In genomic region chr11:70371241-70371640, GRCh38 we compare ENCODE assay signal across 26 cellular contexts. TPM values are rescaled to one million over a fixed set of nuclear protein-coding genes. Genes with fewer than 3 reads are reported as not detected.
DNase-seq lines count a peak whose midpoint lies in the region; ATAC-seq, FAIRE-seq and TF ChIP-seq lines count a peak whose summit lies in the region.
"Had no signal": no experiment of that assay in that cellular context is flagged by ENCODE, and none has a peak within 500 bp of the region (broad histone marks: within the 10 kb centered on the region; RNA-seq: fewer than 3 reads in every experiment).

No MANE protein-coding gene starts in this region.

- H3K4me3 ChIP-seq in heart right ventricle: no peak overlapping the region
- H3K4me3 ChIP-seq in left ventricle myocardium inferior: no peak overlapping the region
- H3K4me3 ChIP-seq in K562: no peak overlapping the region
- H3K4me3 ChIP-seq in left lung: no peak overlapping the region
- no peak overlapping the region for H3K4me3 ChIP-seq in upper lobe of right lung
- H3K4me3 ChIP-seq: ascending aorta, hepatocyte, lung, prostate gland, SJCRH30 had no signal

- TF ChIP-seq EP300 in K562 (IDR thresholded peaks at IDR 0.05; ENCODE audit: low read length): no peak

- POLR2A ChIA-PET in K562 (lab: Yijun Ruan, JAX): no interaction called here

- no peak overlapping the region for H3K27ac ChIP-seq in heart right ventricle
- H3K27ac ChIP-seq in left ventricle myocardium inferior (replicated peaks): no peak overlapping the region
- H3K27ac ChIP-seq in K562 (ENCODE audit: extremely low read depth, low read depth, low read length): no peak overlapping the region
- H3K27ac ChIP-seq in left lung: no peak overlapping the region
- H3K27ac ChIP-seq in upper lobe of right lung: no peak overlapping the region
- H3K27ac ChIP-seq: ascending aorta, hepatocyte, prostate gland, SJCRH30 had no signal

- CTCF ChIA-PET in K562 (lab: Yijun Ruan, JAX; ENCODE audit: low intra/inter-chr PET ratio): no interaction called here

- no peak for DNase-seq in heart right ventricle
- no peak for DNase-seq in left ventricle myocardium inferior
- DNase-seq in K562 (ENCODE audit: extremely low read depth in 1 of 4, low spot score in 3 of 4): peak in 2 of 4 experiments; percentile 32 to 36
- DNase-seq in left lung: no peak
- DNase-seq in upper lobe of right lung: no peak
- DNase-seq in NCI-H524 treated with DMSO at 0.1 percent for 48 hours (lab: John Stamatoyannopoulos, UW): no peak
- DNase-seq: activated CD8-positive, alpha-beta T cell treated with anti-CD3 and anti-CD28 coated beads for 36 hours; BE2C; DMS53; GDM1; immature natural killer cell; Kasumi-1; MV-4-11; NCI-H526; SJCRH30; small intestine; stimulated activated CD4-positive, alpha-beta T cell treated with anti-CD3 and anti-CD28 coated beads, Interleukin-1b, Interleukin-23, amount 100 ng/mL, for 48 hours had no signal

- peak; percentile 99 for FAIRE-seq in K562 (lab: Jason Lieb, UNC)
- FAIRE-seq: small intestine, TTC549 had no signal

- intact Hi-C loops in heart right ventricle (cut with DNase I) (no loop called here), left ventricle myocardium inferior (cut with micrococcal nuclease) (no loop called here), K562 (cut with micrococcal nuclease) (no loop called here), left lung (cut with DNase I) (no loop called here), upper lobe of right lung (cut with DNase I) (no loop called here)

- no peak overlapping the region for H2AFZ ChIP-seq in K562 (ENCODE audit: low read depth, low read length)
- H2AFZ ChIP-seq: hepatocyte had no signal

- H3K4me2 ChIP-seq in K562 (ENCODE audit: insufficient read depth, low read length): no peak overlapping the region
- H3K4me2 ChIP-seq: hepatocyte had no signal

- H3K4me1 ChIP-seq in heart right ventricle: no peaks in the 10 kb centered on the region
- no peaks in the 10 kb centered on the region for H3K4me1 ChIP-seq in left ventricle myocardium inferior
- H3K4me1 ChIP-seq in K562 (replicated peaks in 1 of 2; ENCODE audit: control insufficient read depth in 2 of 2, insufficient read depth in 2 of 2, low read length in 2 of 2): no peaks in the 10 kb centered on the region
- no peaks in the 10 kb centered on the region for H3K4me1 ChIP-seq in left lung
- no peaks in the 10 kb centered on the region for H3K4me1 ChIP-seq in upper lobe of right lung
- H3K4me1 ChIP-seq: ascending aorta, BE2C, prostate gland, SJCRH30 had no signal

- no peak for TF ChIP-seq POLR2A in K562 (conservative IDR thresholded peaks at IDR 0.05)

- peak in 6 of 8 donors; percentile 24 to 70 (median 56) for ATAC-seq in heart right ventricle
- no peak for ATAC-seq in K562
- ATAC-seq in left lung: peak; percentile 18
- peak; percentile 64 for ATAC-seq in upper lobe of right lung
- ATAC-seq in HG03342 (IDR thresholded peaks at IDR 0.05; ENCODE audit: unreplicated experiment): no peak
- no peak for ATAC-seq in HG03571 (IDR thresholded peaks at IDR 0.05; ENCODE audit: unreplicated experiment)
- ATAC-seq: activated CD4-positive, CD25-positive, alpha-beta regulatory T cell treated with anti-CD3 and anti-CD28 coated beads, Interleukin-2, amount 50 U/mL, for 24 hours; activated CD8-positive, alpha-beta T cell treated with anti-CD3 and anti-CD28 coated beads for 36 hours; Panc1 had no signal

- no peaks in the 10 kb centered on the region for H3K9me1 ChIP-seq in K562 (ENCODE audit: control insufficient read depth, insufficient read depth, low read length)

- no peaks in the 10 kb centered on the region for H3K9me3 ChIP-seq in heart right ventricle
- H3K9me3 ChIP-seq in left ventricle myocardium inferior (replicated peaks): no peaks in the 10 kb centered on the region
- H3K9me3 ChIP-seq in K562 (replicated peaks; ENCODE audit: control insufficient read depth, insufficient read depth, low read depth, low read length): peaks cover 2% of the 10 kb centered on the region; the same call in 1 of the 2 replicates
- no peaks in the 10 kb centered on the region for H3K9me3 ChIP-seq in left lung
- no peaks in the 10 kb centered on the region for H3K9me3 ChIP-seq in upper lobe of right lung
- H3K9me3 ChIP-seq: ascending aorta, BE2C, prostate gland, SJCRH30 had no signal

- TF ChIP-seq RAD21 in K562 (CRISPR knock-in tag; conservative IDR thresholded peaks at IDR 0.05 in 1 of 2, IDR thresholded peaks at IDR 0.05 in 1 of 2): no peak

- 75 to 78% methylated on average over 5 of the region's 5 CpGs for WGBS in heart right ventricle, 2 donors
- 71% methylated on average over 5 of the region's 5 CpGs for WGBS in K562 (ENCODE audit: insufficient coverage, low coverage, missing lambda C conversion rate)

- TF ChIP-seq CTCF in heart right ventricle (IDR thresholded peaks at IDR 0.05) (no peak), left ventricle myocardium inferior (IDR thresholded peaks at IDR 0.05; ENCODE audit: borderline replicate concordance) (no peak), K562 (IDR thresholded peaks at IDR 0.05 in 2 of 3, conservative IDR thresholded peaks at IDR 0.05 in 1 of 3; ENCODE audit: insufficient read depth in 2 of 3, low read depth in 1 of 3, low read length in 3 of 3) (no peak), left lung (IDR thresholded peaks at IDR 0.05) (no peak), upper lobe of right lung (IDR thresholded peaks at IDR 0.05) (no peak)

- H3K36me3 ChIP-seq in heart right ventricle (peaks cover 0 to 75% (median 38%) of the 10 kb centered on the region in 9 donors), left ventricle myocardium inferior (peaks cover 51% of the 10 kb centered on the region), K562 (ENCODE audit: control insufficient read depth, insufficient read depth, low read length) (peaks cover 57% of the 10 kb centered on the region), left lung (peaks cover 0 to 64% of the 10 kb centered on the region in 2 donors), upper lobe of right lung (peaks cover 53% of the 10 kb centered on the region)
- H3K36me3 ChIP-seq: prostate gland had no signal

- H3K9ac ChIP-seq in K562 (ENCODE audit: insufficient read depth in 1 of 2, low read depth in 2 of 2, low read length in 2 of 2): no peak overlapping the region

- BruUV-seq in K562 (replicated peaks; lab: Mats Ljungman, UMichigan): no TSS peak

- no peaks in the 10 kb centered on the region for H4K20me1 ChIP-seq in K562 (replicated peaks; ENCODE audit: control insufficient read depth, insufficient read depth, low read length)

- peaks cover 4% of the 10 kb centered on the region; the same call in 1 of the 3 replicates for H3K79me2 ChIP-seq in K562 (ENCODE audit: control insufficient read depth, insufficient read depth, low read length)

- in situ Hi-C loops in K562 (cut with MboI): no loop called here

- H3K27me3 ChIP-seq in heart right ventricle (no peaks in the 10 kb centered on the region), left ventricle myocardium inferior (ENCODE audit: low read depth) (no peaks in the 10 kb centered on the region), K562 (ENCODE audit: control insufficient read depth in 2 of 2, insufficient read depth in 2 of 2, low read length in 2 of 2) (no peaks in the 10 kb centered on the region), left lung (no peaks in the 10 kb centered on the region), upper lobe of right lung (no peaks in the 10 kb centered on the region)
- H3K27me3 ChIP-seq: ascending aorta, BE2C, hepatocyte, SJCRH30 had no signal

TF ChIP-seq in K562, 482 proteins besides CTCF, POLR2A, EP300 and RAD21 (continues in another document):
- TF ChIP-seq HDAC2 (IDR thresholded peaks at IDR 0.05) (no peak), ZNF561 (CRISPR knock-in tag; conservative IDR thresholded peaks at IDR 0.05) (no peak), NR2C2 (CRISPR knock-in tag; IDR thresholded peaks at IDR 0.05) (no peak), NR2C2 (tag; IDR thresholded peaks at IDR 0.05) (no peak), ZFP1 (CRISPR knock-in tag; IDR thresholded peaks at IDR 0.05) (no peak), MBD2 (IDR thresholded peaks at IDR 0.05; ENCODE audit: borderline replicate concordance, low read depth) (no peak), BCOR (IDR thresholded peaks at IDR 0.05) (no peak), POU5F1 (IDR thresholded peaks at IDR 0.05; ENCODE audit: borderline replicate concordance, low read depth, low read length, partially characterized antibody) (no peak), CBX5 (IDR thresholded peaks at IDR 0.05; ENCODE audit: borderline replicate concordance, low read depth) (no peak), FOXJ3 (CRISPR knock-in tag; IDR thresholded peaks at IDR 0.05) (no peak), LEF1 (IDR thresholded peaks at IDR 0.05) (no peak), PHF8 (IDR thresholded peaks at IDR 0.05; ENCODE audit: borderline replicate concordance, low read length) (no peak), DDX20 (tag; IDR thresholded peaks at IDR 0.05; ENCODE audit: low read depth) (no peak), KLF10 (CRISPR knock-in tag; IDR thresholded peaks at IDR 0.05) (no peak), ZNF717 (CRISPR knock-in tag; IDR thresholded peaks at IDR 0.05) (no peak), ZSCAN32 (CRISPR knock-in tag; IDR thresholded peaks at IDR 0.05) (no peak)

RNA-seq across cellular contexts. Expression of gene CTTN, which starts 27.1 kb away (rescaled TPM):
- total RNA-seq in heart right ventricle (100 to 1,000 TPM; 115 to 173 (median 146) TPM), left ventricle myocardium inferior (144 TPM), K562 (2014; rRNA removed) (114 and 127 TPM in 2 replicates), K562 (2014; rRNA removed; fragmentation: Illumina TruSeq; extraction: Trizol) (92.4 and 92.6 TPM in 2 replicates), K562 (2015; rRNA removed; fragmentation: Illumina TruSeq; extraction: Trizol) (104 and 110 TPM in 2 replicates), K562 (2021) (146 and 158 TPM in 2 replicates), left lung (100 to 1,000 TPM; 199 to 242 TPM), upper lobe of right lung (177 TPM)
- polyA plus RNA-seq in heart right ventricle (100 to 1,000 TPM in 1 of 2 donors, 10 to 100 TPM in 1; 68.5 to 163 TPM), K562 (2011; rRNA removed) (90.1 and 102 TPM in 2 replicates), K562 (2014; fragmentation: Illumina TruSeq; extraction: Trizol) (99.7 and 102 TPM in 2 replicates), K562 (2014; fragmentation: Nextera tagmentation; extraction: Ambion mirVana) (10 to 100 TPM in 1 of 2 experiments, 1 to 10 TPM in 1; 9.9 to 23.1 TPM), K562 (2014; rRNA removed) (149 and 157 TPM in 2 replicates)
- total RNA-seq in K562 (2011; cell fraction: chromatin; rRNA removed; ENCODE audit: low replicate concordance): 847 and 1,186 TPM in 2 replicates
- 519 and 540 TPM in 2 replicates for total RNA-seq in K562 (2011; cell fraction: nucleolus; rRNA removed)
- total RNA-seq in K562 (2011; cell fraction: nucleoplasm; rRNA removed): 720 and 885 TPM in 2 replicates
- polyA plus RNA-seq in K562 (2011; cell fraction: cytosol; rRNA removed): 58.6 and 59.0 TPM in 2 replicates
- polyA plus RNA-seq in K562 (2011; cell fraction: nucleus; rRNA removed): 564 and 672 TPM in 2 replicates
- 106 and 146 TPM in 2 replicates for polyA plus RNA-seq in K562 (2012)
- polyA minus RNA-seq in K562 (2011; rRNA and poly(A)+ RNA removed): 134 and 158 TPM in 2 replicates
- 44.2 and 52.6 TPM in 2 replicates for polyA minus RNA-seq in K562 (2011; cell fraction: cytosol; rRNA and poly(A)+ RNA removed)
- polyA minus RNA-seq in K562 (2011; cell fraction: nucleus; rRNA and poly(A)+ RNA removed): 171 and 217 TPM in 2 replicates

Comparison
In these comparisons a context has a peak if more than half of its experiments do, and no peak if none do; other contexts are left out.
1. ATAC-seq: peak in heart right ventricle (6 of 8), left lung (single experiment) and upper lobe of right lung (single experiment); none in K562 (single experiment), HG03342 (single experiment) and HG03571 (single experiment).